14 cellular contexts compared by ENCODE assay signal in genomic region chr7:107994366-107994765, GRCh38. TPM values are rescaled to one million over a fixed set of nuclear protein-coding genes. Genes with fewer than 3 reads are reported as not detected.
A peak's percentile ranks its signal among the peaks of the same experiment; 100 is the strongest.
DNase-seq lines count a peak whose midpoint lies in the region; ATAC-seq and TF ChIP-seq lines count a peak whose summit lies in the region.
"Had no signal": no experiment of that assay in that cellular context is flagged by ENCODE, and none has a peak within 500 bp of the region (broad histone marks: within the 10 kb centered on the region; RNA-seq: fewer than 3 reads in every experiment).

No MANE protein-coding gene starts in this region.

- H3K4me3 ChIP-seq in mesodermal cell (ENCODE audit: extremely low read depth, insufficient read depth, low read length, poor library complexity, severe bottlenecking) (no peak overlapping the region), subcutaneous abdominal adipose tissue (ENCODE audit: low read depth in 1 of 5, low read length in 5 of 5) (no peak overlapping the region), right lobe of liver (no peak overlapping the region)
- H3K4me3 ChIP-seq: ascending aorta, skin epidermis had no signal

- no peak overlapping the region for H3K9ac ChIP-seq in subcutaneous abdominal adipose tissue (ENCODE audit: low read length in 5 of 5)

- H3K4me1 ChIP-seq in mesodermal cell (ENCODE audit: control insufficient read depth, insufficient read depth, low read length, poor library complexity, severe bottlenecking), result peaks cover 55% of the 10 kb centered on the region
- H3K4me1 ChIP-seq in subcutaneous abdominal adipose tissue (ENCODE audit: control insufficient read depth in 5 of 5, insufficient read depth in 5 of 5, low read length in 5 of 5), result peaks cover 8 to 44% (median 19%) of the 10 kb centered on the region in 5 donors
- H3K4me1 ChIP-seq in right lobe of liver, result no peaks in the 10 kb centered on the region

- peak overlapping the region; percentile 48 for H3K27ac ChIP-seq in mesodermal cell (ENCODE audit: low read depth, low read length, severe bottlenecking)
- H3K27ac ChIP-seq in subcutaneous abdominal adipose tissue (ENCODE audit: low read depth, low read length), result peak overlapping the region; percentile 46
- no peak overlapping the region for H3K27ac ChIP-seq in right lobe of liver

- intact Hi-C loops in right lobe of liver (cut with DNase I), result no loop called here

- peak; percentile 17 for DNase-seq in NCI-H748 treated with DMSO at 0.1 percent for 48 hours (lab: John Stamatoyannopoulos, UW)
- no peak for DNase-seq in GM19240 (ENCODE audit: insufficient read length, low spot score)
- DNase-seq in MV-4-11 (lab: John Stamatoyannopoulos, UW), result no peak
- DNase-seq in right lobe of liver, result no peak
- DNase-seq: activated CD8-positive, alpha-beta T cell treated with anti-CD3 and anti-CD28 coated beads, Interleukin-2, amount 10 ng/mL, durations not matched to agents 7 days and 5 days; naive B cell; SHP77 treated with DMSO at 0.1 percent for 48 hours; stimulated activated naive CD4-positive, alpha-beta T cell treated with Interleukin-2 at 50 U/mL for 16 hours had no signal

- 86% methylated on average over 1 of the region's 3 CpGs; no CpG with 5 or more reads in 1 of the 2 experiments for WGBS in mesodermal cell (ENCODE audit: insufficient coverage in 2 of 2), 2 experiments
- WGBS in right lobe of liver (ENCODE audit: insufficient coverage, low coverage, low lambda C conversion rate, missing lambda C conversion rate), result 63% methylated on average over 3 of the region's 3 CpGs

- no peaks in the 10 kb centered on the region for H3K9me3 ChIP-seq in mesodermal cell (ENCODE audit: control insufficient read depth, low read length)
- no peaks in the 10 kb centered on the region for H3K9me3 ChIP-seq in subcutaneous abdominal adipose tissue (ENCODE audit: control insufficient read depth in 5 of 5, low read length in 5 of 5)
- no peaks in the 10 kb centered on the region for H3K9me3 ChIP-seq in right lobe of liver
- H3K9me3 ChIP-seq: ascending aorta had no signal

- peaks cover 74% of the 10 kb centered on the region for H3K4me1 Mint-ChIP-seq in brain
- H3K4me1 Mint-ChIP-seq: naive B cell had no signal

- no peaks in the 10 kb centered on the region for H3K9me3 Mint-ChIP-seq in brain

- H3K36me3 Mint-ChIP-seq in brain, result peaks cover 47% of the 10 kb centered on the region
- H3K36me3 Mint-ChIP-seq: IgD-negative memory B cell, naive B cell had no signal

- TF ChIP-seq POLR2A in right lobe of liver (IDR thresholded peaks at IDR 0.05), result no peak

- peak overlapping the region in 4 of 5 experiments; percentile 40 to 95 (median 74) for H3K27ac Mint-ChIP-seq in brain
- H3K27ac Mint-ChIP-seq: activated CD8-positive, alpha-beta T cell treated with anti-CD3 and anti-CD28 coated beads, Interleukin-2, amount 10 ng/mL, durations not matched to agents 7 days and 5 days; IgD-negative memory B cell; naive B cell had no signal

- H3K27me3 ChIP-seq in subcutaneous abdominal adipose tissue (ENCODE audit: control insufficient read depth in 5 of 5, insufficient read depth in 4 of 5, low read length in 5 of 5) (no peaks in the 10 kb centered on the region), right lobe of liver (no peaks in the 10 kb centered on the region)
- H3K27me3 ChIP-seq: ascending aorta had no signal

- TF ChIP-seq CTCF in brain (conservative IDR thresholded peaks at IDR 0.05), result no peak
- TF ChIP-seq CTCF in right lobe of liver (IDR thresholded peaks at IDR 0.05), result no peak

- H3K27me3 Mint-ChIP-seq in brain, result peaks cover 37% of the 10 kb centered on the region

- H3K4me3 Mint-ChIP-seq in brain, result peak overlapping the region in 2 of 5 experiments; percentile 48 to 56
- H3K4me3 Mint-ChIP-seq: activated CD8-positive, alpha-beta T cell treated with anti-CD3 and anti-CD28 coated beads, Interleukin-2, amount 10 ng/mL, durations not matched to agents 7 days and 5 days; IgD-negative memory B cell; naive B cell had no signal

- peaks cover 83% of the 10 kb centered on the region for H3K36me3 ChIP-seq in mesodermal cell (ENCODE audit: control insufficient read depth, insufficient read depth, low read length)
- peaks cover 0 to 38% (median 13%) of the 10 kb centered on the region in 5 donors for H3K36me3 ChIP-seq in subcutaneous abdominal adipose tissue (ENCODE audit: control insufficient read depth in 5 of 5, insufficient read depth in 5 of 5, low read length in 5 of 5)
- peaks cover 0 to 5% (median 0%) of the 10 kb centered on the region in 4 donors for H3K36me3 ChIP-seq in right lobe of liver

- no peak for ATAC-seq in right lobe of liver
- ATAC-seq: activated CD8-positive, alpha-beta T cell treated with anti-CD3 and anti-CD28 coated beads, Interleukin-2, amount 10 ng/mL, durations not matched to agents 7 days and 5 days had no signal

RNA-seq across cellular contexts. Expression of gene LAMB1, which starts 8.6 kb away (rescaled TPM):
- polyA plus RNA-seq in brain (ENCODE audit: insufficient read depth, low read depth, low replicate concordance), result 11.2 TPM
- polyA plus RNA-seq in mesodermal cell (2013, experiment 1 of 2), result 263 TPM
- 252 TPM for polyA plus RNA-seq in mesodermal cell (2013, experiment 2 of 2)
- 10 to 100 TPM; 14.9 to 61.0 (median 28.9) TPM for total RNA-seq in right lobe of liver
- total RNA-seq: activated CD8-positive, alpha-beta T cell treated with anti-CD3 and anti-CD28 coated beads, Interleukin-2, amount 10 ng/mL, durations not matched to agents 7 days and 5 days had no signal
- polyA plus RNA-seq: IgD-negative memory B cell had no signal

Comparison
In these comparisons a context has a peak if more than half of its experiments do, and no peak if none do; other contexts are left out.
1. H3K27ac ChIP-seq: peak in mesodermal cell (single experiment) and subcutaneous abdominal adipose tissue (single experiment); none in right lobe of liver (0 of 3).